ENCODE assay signal across 24 cellular contexts in the genomic region with DNA sequence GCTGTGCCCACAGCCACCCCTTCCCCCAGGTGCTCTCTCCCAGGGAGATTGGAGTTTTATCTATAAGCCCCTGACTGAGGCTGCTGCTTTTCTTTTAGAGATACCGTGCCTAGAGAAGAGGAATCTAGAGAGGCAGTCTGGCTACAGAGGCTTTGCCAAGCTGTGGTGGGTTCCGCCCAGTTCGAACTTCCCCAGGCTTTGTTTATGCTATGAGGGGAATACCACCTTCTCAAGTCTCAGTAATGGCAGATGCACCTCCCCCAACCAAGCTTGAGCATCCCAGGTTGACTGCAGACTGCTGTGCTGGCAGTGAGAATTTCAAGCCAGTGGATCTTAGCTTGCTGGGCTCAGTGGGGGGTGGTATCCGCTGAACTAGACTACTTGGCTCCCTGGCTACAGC.
"Had no signal": no experiment of that assay in that cellular context is flagged by ENCODE, and none has a peak within 500 bp of the region (broad histone marks: within the 10 kb centered on the region; RNA-seq: fewer than 3 reads in every experiment).

No MANE protein-coding gene starts in this region.

- H3K4me1 ChIP-seq: gastrocnemius medialis, lower lobe of right lung, psoas muscle, sigmoid colon, transverse colon, upper lobe of right lung, uterus had no signal

- H3K4me3 Mint-ChIP-seq: natural killer cell; stimulated activated memory B cell treated with anti-CD40 and anti-IgM and Interleukin-4, amounts not matched to agents 10 μg/mL and 1 μg/mL and 100 μg/mL, for 72 hours; stimulated activated naive CD8-positive, alpha-beta T cell treated with anti-CD3 and anti-CD28 coated beads, Interleukin-15, Interleukin-2, amounts not matched to agents 100 ng/mL and 50 ng/mL, for 24 hours had no signal

- H3K27me3 ChIP-seq: gastrocnemius medialis, ovary, sigmoid colon, transverse colon, upper lobe of right lung, uterus had no signal

- H3K9me3 ChIP-seq: gastrocnemius medialis, ovary, psoas muscle, thoracic aorta, upper lobe of right lung, uterus had no signal

- H3K4me1 Mint-ChIP-seq: natural killer cell; stimulated activated memory B cell treated with anti-CD40 and anti-IgM and Interleukin-4, amounts not matched to agents 10 μg/mL and 1 μg/mL and 100 μg/mL, for 72 hours had no signal

- FAIRE-seq: endometrium, keratinocyte had no signal

- H3K36me3 ChIP-seq: gastrocnemius medialis, lower lobe of right lung, ovary, sigmoid colon, thoracic aorta, transverse colon, upper lobe of right lung, uterus had no signal

- H3K4me3 ChIP-seq: coronary artery, gastrocnemius medialis, lower lobe of right lung, ovary, psoas muscle, sigmoid colon, thoracic aorta, transverse colon, upper lobe of right lung, uterus had no signal

- H3K36me3 Mint-ChIP-seq: natural killer cell had no signal

- DNase-seq: dermis blood vessel endothelial cell; effector memory CD4-positive, alpha-beta T cell; erythroblast; gastrocnemius medialis; head of caudate nucleus; left ventricle myocardium superior; lower lobe of right lung; natural killer cell; occipital lobe; ovary; posterior cingulate gyrus; psoas muscle; right cardiac atrium; sigmoid colon; stimulated activated CD4-positive, alpha-beta T cell treated with anti-CD3 and anti-CD28 coated beads, Interleukin-4, amount 100 ng/mL, for 4 hours; transverse colon; upper lobe of right lung; uterus had no signal

- ATAC-seq: gastrocnemius medialis; left ventricle myocardium superior; lower lobe of right lung; natural killer cell; psoas muscle; right cardiac atrium; stimulated activated memory B cell treated with anti-CD40 and anti-IgM and Interleukin-4, amounts not matched to agents 10 μg/mL and 1 μg/mL and 100 μg/mL, for 72 hours; upper lobe of right lung had no signal

- H3K27ac Mint-ChIP-seq: natural killer cell; stimulated activated memory B cell treated with anti-CD40 and anti-IgM and Interleukin-4, amounts not matched to agents 10 μg/mL and 1 μg/mL and 100 μg/mL, for 72 hours; stimulated activated naive CD8-positive, alpha-beta T cell treated with anti-CD3 and anti-CD28 coated beads, Interleukin-15, Interleukin-2, amounts not matched to agents 100 ng/mL and 50 ng/mL, for 24 hours had no signal

- H3K27ac ChIP-seq: coronary artery, gastrocnemius medialis, lower lobe of right lung, ovary, psoas muscle, sigmoid colon, thoracic aorta, transverse colon, upper lobe of right lung, uterus had no signal
